1 cellular context compared by ENCODE assay signal in the genomic region with DNA sequence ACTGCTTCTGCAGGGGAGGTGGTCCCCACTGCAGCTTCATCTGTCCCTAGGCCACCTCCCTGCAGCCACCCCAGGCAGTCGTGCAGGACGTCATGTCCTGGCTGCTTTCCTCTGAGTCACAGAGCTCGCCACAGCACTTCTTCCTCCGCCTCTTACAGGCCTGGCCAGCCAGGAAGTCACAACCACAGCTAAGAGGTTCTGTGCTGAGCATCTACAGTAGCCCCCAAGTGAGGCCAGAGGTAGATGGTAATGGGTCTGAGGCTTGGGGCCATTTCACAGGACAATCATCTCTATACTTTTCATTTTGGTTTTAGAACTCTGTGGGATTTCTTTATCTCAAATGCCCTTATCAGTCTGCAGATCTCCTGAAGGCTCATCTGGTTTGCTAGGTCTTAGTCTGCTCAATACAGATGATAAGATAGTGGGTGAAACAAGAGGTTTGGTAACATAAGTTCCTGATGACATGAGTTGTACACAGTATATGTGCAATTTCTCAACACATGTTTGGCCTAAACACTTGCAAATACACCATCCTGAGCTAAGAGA.
A peak's percentile ranks its signal among the peaks of the same experiment; 100 is the strongest.
TF ChIP-seq lines count a peak whose summit lies in the region.

No MANE protein-coding gene starts in this region.

TF ChIP-seq in GM12878, 131 proteins besides CTCF, POLR2A, EP300 and RAD21 (continued from another document and continues in another):
- TF ChIP-seq ZNF217 (IDR thresholded peaks at IDR 0.05) (no peak), WRNIP1 (IDR thresholded peaks at IDR 0.05; ENCODE audit: borderline replicate concordance, low read depth, low read length) (0 out of 2 replicates have a peak, but pooled peaks have one; percentile 65), TCF12 (IDR thresholded peaks at IDR 0.05; ENCODE audit: low read depth, low read length) (no peak), NFXL1 (IDR thresholded peaks at IDR 0.05; ENCODE audit: borderline replicate concordance) (no peak), SRF (IDR thresholded peaks at IDR 0.05; ENCODE audit: low read depth in 2 of 2, low read length in 2 of 2) (no peak), SMAD1 (IDR thresholded peaks at IDR 0.05; ENCODE audit: low read depth, partially characterized antibody) (peak; percentile 58), KAT2A (conservative IDR thresholded peaks at IDR 0.05; ENCODE audit: control insufficient read depth, low read depth, low read length) (no peak), SUZ12 (IDR thresholded peaks at IDR 0.05; ENCODE audit: unreplicated experiment) (no peak), SMARCA5 (IDR thresholded peaks at IDR 0.05) (0 out of 2 replicates have a peak, but pooled peaks have one; percentile 40), NFIC (IDR thresholded peaks at IDR 0.05; ENCODE audit: low read depth, low read length) (peak; percentile 43; the same call in 1 of the 2 replicates), NRF1 (conservative IDR thresholded peaks at IDR 0.05; ENCODE audit: low read depth, low read length) (no peak), CREM (IDR thresholded peaks at IDR 0.05; ENCODE audit: low read depth) (peak; percentile 88), MTA2 (IDR thresholded peaks at IDR 0.05; ENCODE audit: low read depth) (peak; percentile 43; the same call in 1 of the 2 replicates), ZNF24 (IDR thresholded peaks at IDR 0.05) (peak; percentile 46; the same call in 1 of the 2 replicates), BHLHE40 (IDR thresholded peaks at IDR 0.05; ENCODE audit: borderline replicate concordance in 1 of 2, low read depth in 2 of 2, low read length in 1 of 2) (peak in 1 of 2 experiments; percentile 58; a peak in 1 of 4 replicates), GATAD2B (conservative IDR thresholded peaks at IDR 0.05; ENCODE audit: low read depth) (peak; percentile 69), BACH1 (IDR thresholded peaks at IDR 0.05; ENCODE audit: borderline replicate concordance) (peak; percentile 39; the same call in 1 of the 2 replicates), MEF2B (IDR thresholded peaks at IDR 0.05; ENCODE audit: partially characterized antibody, poor library complexity, severe bottlenecking) (peak; percentile 25), CHD4 (IDR thresholded peaks at IDR 0.05) (no peak), JUNB (IDR thresholded peaks at IDR 0.05) (no peak), IKZF1 (conservative IDR thresholded peaks at IDR 0.05) (peak; percentile 68), ZBED1 (IDR thresholded peaks at IDR 0.05; ENCODE audit: borderline replicate concordance) (peak; percentile 49; the same call in 1 of the 2 replicates), ETV6 (conservative IDR thresholded peaks at IDR 0.05 in 1 of 2, IDR thresholded peaks at IDR 0.05 in 1 of 2; ENCODE audit: borderline replicate concordance in 1 of 2, low read depth in 1 of 2) (peak in 1 of 2 experiments; percentile 63; a peak in 2 of 4 replicates), YBX1 (IDR thresholded peaks at IDR 0.05) (no peak), RFX5 (IDR thresholded peaks at IDR 0.05; ENCODE audit: low read depth, low read length) (peak; percentile 43; the same call in 1 of the 2 replicates), RBBP5 (conservative IDR thresholded peaks at IDR 0.05) (no peak), PML (IDR thresholded peaks at IDR 0.05; ENCODE audit: low read length) (peak; percentile 45; the same call in 1 of the 2 replicates), SPI1 (IDR thresholded peaks at IDR 0.05; ENCODE audit: borderline replicate concordance, insufficient read depth, low read depth, low read length) (peak; percentile 62), LARP7 (IDR thresholded peaks at IDR 0.05) (0 out of 2 replicates have a peak, but pooled peaks have one; percentile 20)
- TF ChIP-seq, protein P1, sequence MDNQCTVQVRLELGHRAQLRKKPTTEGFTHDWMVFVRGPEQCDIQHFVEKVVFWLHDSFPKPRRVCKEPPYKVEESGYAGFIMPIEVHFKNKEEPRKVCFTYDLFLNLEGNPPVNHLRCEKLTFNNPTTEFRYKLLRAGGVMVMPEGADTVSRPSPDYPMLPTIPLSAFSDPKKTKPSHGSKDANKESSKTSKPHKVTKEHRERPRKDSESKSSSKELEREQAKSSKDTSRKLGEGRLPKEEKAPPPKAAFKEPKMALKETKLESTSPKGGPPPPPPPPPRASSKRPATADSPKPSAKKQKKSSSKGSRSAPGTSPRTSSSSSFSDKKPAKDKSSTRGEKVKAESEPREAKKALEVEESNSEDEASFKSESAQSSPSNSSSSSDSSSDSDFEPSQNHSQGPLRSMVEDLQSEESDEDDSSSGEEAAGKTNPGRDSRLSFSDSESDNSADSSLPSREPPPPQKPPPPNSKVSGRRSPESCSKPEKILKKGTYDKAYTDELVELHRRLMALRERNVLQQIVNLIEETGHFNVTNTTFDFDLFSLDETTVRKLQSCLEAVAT (IDR thresholded peaks at IDR 0.05) = peak; percentile 57; the same call in 1 of the 2 replicates
- TF ChIP-seq, protein P2, sequence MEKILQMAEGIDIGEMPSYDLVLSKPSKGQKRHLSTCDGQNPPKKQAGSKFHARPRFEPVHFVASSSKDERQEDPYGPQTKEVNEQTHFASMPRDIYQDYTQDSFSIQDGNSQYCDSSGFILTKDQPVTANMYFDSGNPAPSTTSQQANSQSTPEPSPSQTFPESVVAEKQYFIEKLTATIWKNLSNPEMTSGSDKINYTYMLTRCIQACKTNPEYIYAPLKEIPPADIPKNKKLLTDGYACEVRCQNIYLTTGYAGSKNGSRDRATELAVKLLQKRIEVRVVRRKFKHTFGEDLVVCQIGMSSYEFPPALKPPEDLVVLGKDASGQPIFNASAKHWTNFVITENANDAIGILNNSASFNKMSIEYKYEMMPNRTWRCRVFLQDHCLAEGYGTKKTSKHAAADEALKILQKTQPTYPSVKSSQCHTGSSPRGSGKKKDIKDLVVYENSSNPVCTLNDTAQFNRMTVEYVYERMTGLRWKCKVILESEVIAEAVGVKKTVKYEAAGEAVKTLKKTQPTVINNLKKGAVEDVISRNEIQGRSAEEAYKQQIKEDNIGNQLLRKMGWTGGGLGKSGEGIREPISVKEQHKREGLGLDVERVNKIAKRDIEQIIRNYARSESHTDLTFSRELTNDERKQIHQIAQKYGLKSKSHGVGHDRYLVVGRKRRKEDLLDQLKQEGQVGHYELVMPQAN (conservative IDR thresholded peaks at IDR 0.05) = no peak
- TF ChIP-seq, protein P3, sequence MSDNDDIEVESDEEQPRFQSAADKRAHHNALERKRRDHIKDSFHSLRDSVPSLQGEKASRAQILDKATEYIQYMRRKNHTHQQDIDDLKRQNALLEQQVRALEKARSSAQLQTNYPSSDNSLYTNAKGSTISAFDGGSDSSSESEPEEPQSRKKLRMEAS (IDR thresholded peaks at IDR 0.05; ENCODE audit: low read depth, low read length) = 0 out of 2 replicates have a peak, but pooled peaks have one; percentile 59
- TF ChIP-seq, protein P4, sequence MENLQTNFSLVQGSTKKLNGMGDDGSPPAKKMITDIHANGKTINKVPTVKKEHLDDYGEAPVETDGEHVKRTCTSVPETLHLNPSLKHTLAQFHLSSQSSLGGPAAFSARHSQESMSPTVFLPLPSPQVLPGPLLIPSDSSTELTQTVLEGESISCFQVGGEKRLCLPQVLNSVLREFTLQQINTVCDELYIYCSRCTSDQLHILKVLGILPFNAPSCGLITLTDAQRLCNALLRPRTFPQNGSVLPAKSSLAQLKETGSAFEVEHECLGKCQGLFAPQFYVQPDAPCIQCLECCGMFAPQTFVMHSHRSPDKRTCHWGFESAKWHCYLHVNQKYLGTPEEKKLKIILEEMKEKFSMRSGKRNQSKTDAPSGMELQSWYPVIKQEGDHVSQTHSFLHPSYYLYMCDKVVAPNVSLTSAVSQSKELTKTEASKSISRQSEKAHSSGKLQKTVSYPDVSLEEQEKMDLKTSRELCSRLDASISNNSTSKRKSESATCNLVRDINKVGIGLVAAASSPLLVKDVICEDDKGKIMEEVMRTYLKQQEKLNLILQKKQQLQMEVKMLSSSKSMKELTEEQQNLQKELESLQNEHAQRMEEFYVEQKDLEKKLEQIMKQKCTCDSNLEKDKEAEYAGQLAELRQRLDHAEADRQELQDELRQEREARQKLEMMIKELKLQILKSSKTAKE (IDR thresholded peaks at IDR 0.05; ENCODE audit: low read depth, poor library complexity, severe bottlenecking) = peak; percentile 33
- TF ChIP-seq, protein P5, sequence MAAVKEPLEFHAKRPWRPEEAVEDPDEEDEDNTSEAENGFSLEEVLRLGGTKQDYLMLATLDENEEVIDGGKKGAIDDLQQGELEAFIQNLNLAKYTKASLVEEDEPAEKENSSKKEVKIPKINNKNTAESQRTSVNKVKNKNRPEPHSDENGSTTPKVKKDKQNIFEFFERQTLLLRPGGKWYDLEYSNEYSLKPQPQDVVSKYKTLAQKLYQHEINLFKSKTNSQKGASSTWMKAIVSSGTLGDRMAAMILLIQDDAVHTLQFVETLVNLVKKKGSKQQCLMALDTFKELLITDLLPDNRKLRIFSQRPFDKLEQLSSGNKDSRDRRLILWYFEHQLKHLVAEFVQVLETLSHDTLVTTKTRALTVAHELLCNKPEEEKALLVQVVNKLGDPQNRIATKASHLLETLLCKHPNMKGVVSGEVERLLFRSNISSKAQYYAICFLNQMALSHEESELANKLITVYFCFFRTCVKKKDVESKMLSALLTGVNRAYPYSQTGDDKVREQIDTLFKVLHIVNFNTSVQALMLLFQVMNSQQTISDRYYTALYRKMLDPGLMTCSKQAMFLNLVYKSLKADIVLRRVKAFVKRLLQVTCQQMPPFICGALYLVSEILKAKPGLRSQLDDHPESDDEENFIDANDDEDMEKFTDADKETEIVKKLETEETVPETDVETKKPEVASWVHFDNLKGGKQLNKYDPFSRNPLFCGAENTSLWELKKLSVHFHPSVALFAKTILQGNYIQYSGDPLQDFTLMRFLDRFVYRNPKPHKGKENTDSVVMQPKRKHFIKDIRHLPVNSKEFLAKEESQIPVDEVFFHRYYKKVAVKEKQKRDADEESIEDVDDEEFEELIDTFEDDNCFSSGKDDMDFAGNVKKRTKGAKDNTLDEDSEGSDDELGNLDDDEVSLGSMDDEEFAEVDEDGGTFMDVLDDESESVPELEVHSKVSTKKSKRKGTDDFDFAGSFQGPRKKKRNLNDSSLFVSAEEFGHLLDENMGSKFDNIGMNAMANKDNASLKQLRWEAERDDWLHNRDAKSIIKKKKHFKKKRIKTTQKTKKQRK (IDR thresholded peaks at IDR 0.05; ENCODE audit: low read depth, low read length) = no peak
- TF ChIP-seq, protein P6, sequence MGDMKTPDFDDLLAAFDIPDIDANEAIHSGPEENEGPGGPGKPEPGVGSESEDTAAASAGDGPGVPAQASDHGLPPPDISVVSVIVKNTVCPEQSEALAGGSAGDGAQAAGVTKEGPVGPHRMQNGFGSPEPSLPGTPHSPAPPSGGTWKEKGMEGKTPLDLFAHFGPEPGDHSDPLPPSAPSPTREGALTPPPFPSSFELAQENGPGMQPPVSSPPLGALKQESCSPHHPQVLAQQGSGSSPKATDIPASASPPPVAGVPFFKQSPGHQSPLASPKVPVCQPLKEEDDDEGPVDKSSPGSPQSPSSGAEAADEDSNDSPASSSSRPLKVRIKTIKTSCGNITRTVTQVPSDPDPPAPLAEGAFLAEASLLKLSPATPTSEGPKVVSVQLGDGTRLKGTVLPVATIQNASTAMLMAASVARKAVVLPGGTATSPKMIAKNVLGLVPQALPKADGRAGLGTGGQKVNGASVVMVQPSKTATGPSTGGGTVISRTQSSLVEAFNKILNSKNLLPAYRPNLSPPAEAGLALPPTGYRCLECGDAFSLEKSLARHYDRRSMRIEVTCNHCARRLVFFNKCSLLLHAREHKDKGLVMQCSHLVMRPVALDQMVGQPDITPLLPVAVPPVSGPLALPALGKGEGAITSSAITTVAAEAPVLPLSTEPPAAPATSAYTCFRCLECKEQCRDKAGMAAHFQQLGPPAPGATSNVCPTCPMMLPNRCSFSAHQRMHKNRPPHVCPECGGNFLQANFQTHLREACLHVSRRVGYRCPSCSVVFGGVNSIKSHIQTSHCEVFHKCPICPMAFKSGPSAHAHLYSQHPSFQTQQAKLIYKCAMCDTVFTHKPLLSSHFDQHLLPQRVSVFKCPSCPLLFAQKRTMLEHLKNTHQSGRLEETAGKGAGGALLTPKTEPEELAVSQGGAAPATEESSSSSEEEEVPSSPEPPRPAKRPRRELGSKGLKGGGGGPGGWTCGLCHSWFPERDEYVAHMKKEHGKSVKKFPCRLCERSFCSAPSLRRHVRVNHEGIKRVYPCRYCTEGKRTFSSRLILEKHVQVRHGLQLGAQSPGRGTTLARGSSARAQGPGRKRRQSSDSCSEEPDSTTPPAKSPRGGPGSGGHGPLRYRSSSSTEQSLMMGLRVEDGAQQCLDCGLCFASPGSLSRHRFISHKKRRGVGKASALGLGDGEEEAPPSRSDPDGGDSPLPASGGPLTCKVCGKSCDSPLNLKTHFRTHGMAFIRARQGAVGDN (IDR thresholded peaks at IDR 0.05) = peak; percentile 97
- TF ChIP-seq, protein P7, sequence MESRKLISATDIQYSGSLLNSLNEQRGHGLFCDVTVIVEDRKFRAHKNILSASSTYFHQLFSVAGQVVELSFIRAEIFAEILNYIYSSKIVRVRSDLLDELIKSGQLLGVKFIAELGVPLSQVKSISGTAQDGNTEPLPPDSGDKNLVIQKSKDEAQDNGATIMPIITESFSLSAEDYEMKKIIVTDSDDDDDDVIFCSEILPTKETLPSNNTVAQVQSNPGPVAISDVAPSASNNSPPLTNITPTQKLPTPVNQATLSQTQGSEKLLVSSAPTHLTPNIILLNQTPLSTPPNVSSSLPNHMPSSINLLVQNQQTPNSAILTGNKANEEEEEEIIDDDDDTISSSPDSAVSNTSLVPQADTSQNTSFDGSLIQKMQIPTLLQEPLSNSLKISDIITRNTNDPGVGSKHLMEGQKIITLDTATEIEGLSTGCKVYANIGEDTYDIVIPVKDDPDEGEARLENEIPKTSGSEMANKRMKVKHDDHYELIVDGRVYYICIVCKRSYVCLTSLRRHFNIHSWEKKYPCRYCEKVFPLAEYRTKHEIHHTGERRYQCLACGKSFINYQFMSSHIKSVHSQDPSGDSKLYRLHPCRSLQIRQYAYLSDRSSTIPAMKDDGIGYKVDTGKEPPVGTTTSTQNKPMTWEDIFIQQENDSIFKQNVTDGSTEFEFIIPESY (IDR thresholded peaks at IDR 0.05) = no peak
- TF ChIP-seq, protein P8, sequence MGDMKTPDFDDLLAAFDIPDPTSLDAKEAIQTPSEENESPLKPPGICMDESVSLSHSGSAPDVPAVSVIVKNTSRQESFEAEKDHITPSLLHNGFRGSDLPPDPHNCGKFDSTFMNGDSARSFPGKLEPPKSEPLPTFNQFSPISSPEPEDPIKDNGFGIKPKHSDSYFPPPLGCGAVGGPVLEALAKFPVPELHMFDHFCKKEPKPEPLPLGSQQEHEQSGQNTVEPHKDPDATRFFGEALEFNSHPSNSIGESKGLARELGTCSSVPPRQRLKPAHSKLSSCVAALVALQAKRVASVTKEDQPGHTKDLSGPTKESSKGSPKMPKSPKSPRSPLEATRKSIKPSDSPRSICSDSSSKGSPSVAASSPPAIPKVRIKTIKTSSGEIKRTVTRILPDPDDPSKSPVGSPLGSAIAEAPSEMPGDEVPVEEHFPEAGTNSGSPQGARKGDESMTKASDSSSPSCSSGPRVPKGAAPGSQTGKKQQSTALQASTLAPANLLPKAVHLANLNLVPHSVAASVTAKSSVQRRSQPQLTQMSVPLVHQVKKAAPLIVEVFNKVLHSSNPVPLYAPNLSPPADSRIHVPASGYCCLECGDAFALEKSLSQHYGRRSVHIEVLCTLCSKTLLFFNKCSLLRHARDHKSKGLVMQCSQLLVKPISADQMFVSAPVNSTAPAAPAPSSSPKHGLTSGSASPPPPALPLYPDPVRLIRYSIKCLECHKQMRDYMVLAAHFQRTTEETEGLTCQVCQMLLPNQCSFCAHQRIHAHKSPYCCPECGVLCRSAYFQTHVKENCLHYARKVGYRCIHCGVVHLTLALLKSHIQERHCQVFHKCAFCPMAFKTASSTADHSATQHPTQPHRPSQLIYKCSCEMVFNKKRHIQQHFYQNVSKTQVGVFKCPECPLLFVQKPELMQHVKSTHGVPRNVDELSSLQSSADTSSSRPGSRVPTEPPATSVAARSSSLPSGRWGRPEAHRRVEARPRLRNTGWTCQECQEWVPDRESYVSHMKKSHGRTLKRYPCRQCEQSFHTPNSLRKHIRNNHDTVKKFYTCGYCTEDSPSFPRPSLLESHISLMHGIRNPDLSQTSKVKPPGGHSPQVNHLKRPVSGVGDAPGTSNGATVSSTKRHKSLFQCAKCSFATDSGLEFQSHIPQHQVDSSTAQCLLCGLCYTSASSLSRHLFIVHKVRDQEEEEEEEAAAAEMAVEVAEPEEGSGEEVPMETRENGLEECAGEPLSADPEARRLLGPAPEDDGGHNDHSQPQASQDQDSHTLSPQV (IDR thresholded peaks at IDR 0.05) = 0 out of 2 replicates have a peak, but pooled peaks have one; percentile 60
